Comparison of ENCODE assay signal across 2 cellular contexts in the genomic region with DNA sequence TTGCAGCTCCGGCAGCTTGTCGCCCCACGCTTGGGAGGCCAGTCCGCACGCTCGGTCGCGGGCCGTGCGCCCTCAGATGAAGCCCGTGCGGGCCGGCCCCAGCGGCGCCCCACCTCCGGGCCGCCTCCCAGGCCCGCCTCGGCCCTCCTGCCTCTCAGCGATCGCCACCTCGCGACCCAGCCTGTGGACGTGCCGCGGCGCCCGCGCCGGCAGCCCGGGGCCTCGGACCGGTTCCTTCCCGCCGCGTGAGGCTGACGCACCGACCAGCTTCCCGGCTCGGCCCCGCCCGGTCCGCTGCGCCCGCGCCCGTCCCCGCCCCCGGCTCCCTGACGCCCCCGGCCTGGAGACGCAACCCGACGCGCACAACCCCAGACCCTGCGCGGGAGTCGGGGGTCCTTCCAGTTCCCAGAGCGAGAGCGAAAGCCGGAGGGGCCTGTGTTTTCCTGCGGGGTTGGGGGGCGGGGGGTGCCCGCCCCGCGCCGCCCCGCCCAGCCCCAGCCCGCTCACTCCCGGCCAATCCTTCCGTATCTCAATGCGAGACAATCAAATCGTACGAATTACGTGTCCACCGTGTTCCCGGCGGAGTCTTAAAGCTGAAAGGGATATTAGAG.
TF ChIP-seq lines count a peak whose summit lies in the region.

A gene with protein sequence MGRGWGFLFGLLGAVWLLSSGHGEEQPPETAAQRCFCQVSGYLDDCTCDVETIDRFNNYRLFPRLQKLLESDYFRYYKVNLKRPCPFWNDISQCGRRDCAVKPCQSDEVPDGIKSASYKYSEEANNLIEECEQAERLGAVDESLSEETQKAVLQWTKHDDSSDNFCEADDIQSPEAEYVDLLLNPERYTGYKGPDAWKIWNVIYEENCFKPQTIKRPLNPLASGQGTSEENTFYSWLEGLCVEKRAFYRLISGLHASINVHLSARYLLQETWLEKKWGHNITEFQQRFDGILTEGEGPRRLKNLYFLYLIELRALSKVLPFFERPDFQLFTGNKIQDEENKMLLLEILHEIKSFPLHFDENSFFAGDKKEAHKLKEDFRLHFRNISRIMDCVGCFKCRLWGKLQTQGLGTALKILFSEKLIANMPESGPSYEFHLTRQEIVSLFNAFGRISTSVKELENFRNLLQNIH (minus strand): TSS at position 78 of the 611 bp plus-strand sequence. CDS start 77 bp downstream, at position 1.

TF ChIP-seq in HCT116, 20 proteins besides CTCF, POLR2A, EP300 and RAD21 (continued from another document):
- TF ChIP-seq, protein P1, sequence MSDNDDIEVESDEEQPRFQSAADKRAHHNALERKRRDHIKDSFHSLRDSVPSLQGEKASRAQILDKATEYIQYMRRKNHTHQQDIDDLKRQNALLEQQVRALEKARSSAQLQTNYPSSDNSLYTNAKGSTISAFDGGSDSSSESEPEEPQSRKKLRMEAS (IDR thresholded peaks at IDR 0.05), result no peak; the same call in 1 of the 2 replicates
- no peak for TF ChIP-seq ZNF274 (IDR thresholded peaks at IDR 0.05; ENCODE audit: low read depth, low read length)
- TF ChIP-seq SIN3A (IDR thresholded peaks at IDR 0.05; ENCODE audit: low read depth), result peak; percentile 42; the same call in 1 of the 2 replicates
- TF ChIP-seq TCF7L2 (IDR thresholded peaks at IDR 0.05; ENCODE audit: borderline replicate concordance, extremely low read depth, insufficient read depth, insufficient read length), result no peak
- TF ChIP-seq YY1 (IDR thresholded peaks at IDR 0.05; ENCODE audit: extremely low read depth, insufficient replicate concordance, low read depth, low read length), result no peak
- TF ChIP-seq ZFX (IDR thresholded peaks at IDR 0.05), result peak; percentile 95
- TF ChIP-seq CBX3 (IDR thresholded peaks at IDR 0.05; ENCODE audit: low read depth), result no peak
- no peak for TF ChIP-seq JUND (IDR thresholded peaks at IDR 0.05)
- TF ChIP-seq EGR1 (IDR thresholded peaks at IDR 0.05; ENCODE audit: low read depth), result peak; percentile 73

TF ChIP-seq in SK-N-SH treated with all-trans-retinoic acid at 6 μM for 48 hours, 23 proteins besides CTCF, POLR2A, EP300 and RAD21 (continued from another document):
- TF ChIP-seq, protein P2, sequence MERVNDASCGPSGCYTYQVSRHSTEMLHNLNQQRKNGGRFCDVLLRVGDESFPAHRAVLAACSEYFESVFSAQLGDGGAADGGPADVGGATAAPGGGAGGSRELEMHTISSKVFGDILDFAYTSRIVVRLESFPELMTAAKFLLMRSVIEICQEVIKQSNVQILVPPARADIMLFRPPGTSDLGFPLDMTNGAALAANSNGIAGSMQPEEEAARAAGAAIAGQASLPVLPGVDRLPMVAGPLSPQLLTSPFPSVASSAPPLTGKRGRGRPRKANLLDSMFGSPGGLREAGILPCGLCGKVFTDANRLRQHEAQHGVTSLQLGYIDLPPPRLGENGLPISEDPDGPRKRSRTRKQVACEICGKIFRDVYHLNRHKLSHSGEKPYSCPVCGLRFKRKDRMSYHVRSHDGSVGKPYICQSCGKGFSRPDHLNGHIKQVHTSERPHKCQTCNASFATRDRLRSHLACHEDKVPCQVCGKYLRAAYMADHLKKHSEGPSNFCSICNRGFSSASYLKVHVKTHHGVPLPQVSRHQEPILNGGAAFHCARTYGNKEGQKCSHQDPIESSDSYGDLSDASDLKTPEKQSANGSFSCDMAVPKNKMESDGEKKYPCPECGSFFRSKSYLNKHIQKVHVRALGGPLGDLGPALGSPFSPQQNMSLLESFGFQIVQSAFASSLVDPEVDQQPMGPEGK (CRISPR knock-in tag; IDR thresholded peaks at IDR 0.05; ENCODE audit: borderline replicate concordance), result peak; percentile 57; the same call in 1 of the 2 replicates
